36 cellular contexts compared by ENCODE assay signal in the genomic region with DNA sequence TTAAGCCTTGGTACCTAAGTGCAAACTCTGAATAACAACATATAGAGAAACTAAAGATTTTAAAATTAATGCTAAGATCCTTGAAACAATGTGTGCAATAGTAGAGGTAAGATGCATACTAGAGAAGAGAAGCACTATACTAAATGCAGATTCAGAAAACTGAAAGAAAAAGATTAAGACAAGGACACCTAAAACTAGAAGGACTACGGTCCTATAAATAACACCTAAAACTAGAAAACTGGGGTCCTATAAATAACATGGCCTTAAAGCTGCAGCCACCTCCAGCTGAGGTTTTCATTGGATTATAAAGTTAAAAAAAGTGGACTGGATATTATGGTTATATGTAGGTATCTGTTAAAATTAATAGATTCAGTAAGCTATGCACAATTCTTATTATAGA.
"Had no signal": no experiment of that assay in that cellular context is flagged by ENCODE, and none has a peak within 500 bp of the region (broad histone marks: within the 10 kb centered on the region; RNA-seq: fewer than 3 reads in every experiment).

No MANE protein-coding gene starts in this region.

- H3K4me3 ChIP-seq: ascending aorta, cardiac muscle cell had no signal

- H3K4me1 Mint-ChIP-seq: activated B cell treated with CpG ODN at 0.5 μM for 24 hours; activated CD4-positive, alpha-beta T cell treated with anti-CD3 and anti-CD28 coated beads, Interleukin-2, amount 10 ng/mL, durations not matched to agents 24 days and 14 days; activated naive CD4-positive, alpha-beta T cell treated with anti-CD3 and anti-CD28 coated beads, Interleukin-2, amount 10 ng/mL, durations not matched to agents 7 days and 5 days; activated naive CD4-positive, alpha-beta T cell treated with anti-CD3 and anti-CD28 coated beads, Interleukin-2, amount 50 U/mL, for 24 hours; activated naive CD8-positive, alpha-beta T cell treated with anti-CD3 and anti-CD28 coated beads, Interleukin-2, amount 10 ng/mL, durations not matched to agents 7 days and 5 days; activated naive CD8-positive, alpha-beta T cell treated with anti-CD3 and anti-CD28 coated beads, Interleukin-2, amount 50 U/mL, for 24 hours; activated T-helper 17 cell treated with anti-CD3 and anti-CD28 coated beads, Interleukin-2, amount 50 U/mL, for 72 hours; central memory CD8-positive, alpha-beta T cell had no signal

- H3K27me3 Mint-ChIP-seq: activated B cell treated with CpG ODN at 0.5 μM for 24 hours; activated CD4-positive, alpha-beta memory T cell treated with anti-CD3 and anti-CD28 coated beads for 36 hours; activated CD4-positive, alpha-beta T cell treated with anti-CD3 and anti-CD28 coated beads, Interleukin-2, amount 10 ng/mL, durations not matched to agents 24 days and 14 days; activated CD8-positive, alpha-beta T cell treated with anti-CD3 and anti-CD28 coated beads for 36 hours; activated naive CD4-positive, alpha-beta T cell treated with anti-CD3 and anti-CD28 coated beads, Interleukin-2, amount 10 ng/mL, durations not matched to agents 7 days and 5 days; activated naive CD4-positive, alpha-beta T cell treated with anti-CD3 and anti-CD28 coated beads, Interleukin-2, amount 50 U/mL, for 24 hours; activated naive CD8-positive, alpha-beta T cell; activated naive CD8-positive, alpha-beta T cell treated with anti-CD3 and anti-CD28 coated beads, Interleukin-2, amount 10 ng/mL, durations not matched to agents 7 days and 5 days; activated naive CD8-positive, alpha-beta T cell treated with anti-CD3 and anti-CD28 coated beads, Interleukin-2, amount 50 U/mL, for 24 hours; activated T-helper 17 cell treated with anti-CD3 and anti-CD28 coated beads, Interleukin-2, amount 50 U/mL, for 72 hours; central memory CD8-positive, alpha-beta T cell had no signal

- H3K4me3 Mint-ChIP-seq: activated B cell treated with CpG ODN at 0.5 μM for 24 hours; activated CD4-positive, alpha-beta memory T cell treated with anti-CD3 and anti-CD28 coated beads for 36 hours; activated CD4-positive, alpha-beta T cell treated with anti-CD3 and anti-CD28 coated beads, Interleukin-2, amount 10 ng/mL, durations not matched to agents 24 days and 14 days; activated CD8-positive, alpha-beta T cell treated with anti-CD3 and anti-CD28 coated beads for 36 hours; activated naive CD4-positive, alpha-beta T cell treated with anti-CD3 and anti-CD28 coated beads, Interleukin-2, amount 10 ng/mL, durations not matched to agents 7 days and 5 days; activated naive CD4-positive, alpha-beta T cell treated with anti-CD3 and anti-CD28 coated beads, Interleukin-2, amount 50 U/mL, for 24 hours; activated naive CD8-positive, alpha-beta T cell; activated naive CD8-positive, alpha-beta T cell treated with anti-CD3 and anti-CD28 coated beads, Interleukin-2, amount 10 ng/mL, durations not matched to agents 7 days and 5 days; activated naive CD8-positive, alpha-beta T cell treated with anti-CD3 and anti-CD28 coated beads, Interleukin-2, amount 50 U/mL, for 24 hours; activated T-cell treated with anti-CD3 and anti-CD28 coated beads, Interleukin-2, amount 50 U/mL, for 4 hours; activated T-cell treated with anti-CD3 and anti-CD28 coated beads, Interleukin-2, amount 50 U/mL, for 72 hours; activated T-helper 1 cell treated with anti-CD3 and anti-CD28 coated beads, Interleukin-12 subunit alpha, Interleukin-12 subunit beta, Interleukin-2, Interleukin-4 antibody, amounts not matched to agents 30 ng/mL and 10 ng/mL and 1 ng/mL, durations not matched to agents 14 hours and 24 hours and 36 hours; activated T-helper 17 cell treated with anti-CD3 and anti-CD28 coated beads, Interleukin-2, amount 50 U/mL, for 72 hours; brain; central memory CD8-positive, alpha-beta T cell; T-helper 1 cell treated with Interleukin-12 subunit alpha and Interleukin-12 subunit beta and Interleukin-4 antibody, amounts not matched to agents 30 μg/mL and 1 μg/mL, for 36 hours; T-helper 2 cell treated with Interferon-gamma antibody and Interleukin-4, amounts not matched to agents 5 μg/mL and 100 μg/mL, for 36 hours had no signal

- H3K27ac ChIP-seq: ascending aorta, cardiac muscle cell, VCaP had no signal

- ATAC-seq: activated CD8-positive, alpha-beta T cell treated with anti-CD3 and anti-CD28 coated beads for 36 hours; activated naive CD8-positive, alpha-beta T cell treated with anti-CD3 and anti-CD28 coated beads, Interleukin-2, amount 50 U/mL, for 24 hours; activated T-cell treated with anti-CD3 and anti-CD28 coated beads, Interleukin-2, amount 50 U/mL, for 4 hours; activated T-cell treated with anti-CD3 and anti-CD28 coated beads, Interleukin-2, amount 50 U/mL, for 72 hours; activated T-helper 17 cell treated with anti-CD3 and anti-CD28 coated beads, Interleukin-2, amount 50 U/mL, for 72 hours had no signal

- DNase-seq: activated B cell treated with CpG ODN at 0.5 μM for 24 hours; activated CD4-positive, alpha-beta memory T cell treated with anti-CD3 and anti-CD28 coated beads for 36 hours; activated CD4-positive, alpha-beta T cell treated with anti-CD3 and anti-CD28 coated beads for 4 hours; activated CD4-positive, alpha-beta T cell treated with anti-CD3 and anti-CD28 coated beads, Interleukin-2, amount 10 ng/mL, durations not matched to agents 24 days and 14 days; activated CD4-positive, alpha-beta T cell treated with anti-CD3 and anti-CD28 coated beads, Interleukin-2, amount 50 U/mL, for 1 hour; activated CD4-positive, alpha-beta T cell treated with anti-CD3 and anti-CD28 coated beads, Interleukin-2, amount 50 U/mL, for 4 hours; activated CD4-positive, CD25-positive, alpha-beta regulatory T cell treated with anti-CD3 and anti-CD28 coated beads, Interleukin-2, amount 50 U/mL, for 72 hours; activated CD8-positive, alpha-beta memory T cell treated with anti-CD3 and anti-CD28 coated beads, Interleukin-2, amount 50 U/mL, for 4 hours; activated CD8-positive, alpha-beta T cell treated with anti-CD3 and anti-CD28 coated beads for 36 hours; activated effector memory CD4-positive, alpha-beta T cell treated with Interleukin-2 at 50 U/mL for 16 hours; activated gamma-delta T cell; activated naive CD4-positive, alpha-beta T cell treated with anti-CD3 and anti-CD28 coated beads, Interleukin-2, amount 10 ng/mL, durations not matched to agents 7 days and 5 days; activated naive CD4-positive, alpha-beta T cell treated with Interleukin-2 at 50 U/mL for 16 hours; activated naive CD8-positive, alpha-beta T cell treated with anti-CD3 and anti-CD28 coated beads, Interleukin-2, amount 10 ng/mL, durations not matched to agents 7 days and 5 days; activated naive CD8-positive, alpha-beta T cell treated with anti-CD3 and anti-CD28 coated beads, Interleukin-2, amount 50 U/mL, for 24 hours; activated T-cell treated with anti-CD3 and anti-CD28 coated beads for 4 hours; activated T-cell treated with anti-CD3 and anti-CD28 coated beads, Interleukin-2, amount 50 U/mL, for 1 hour; activated T-cell treated with anti-CD3 and anti-CD28 coated beads, Interleukin-2, amount 50 U/mL, for 4 hours; activated T-cell treated with anti-CD3 and anti-CD28 coated beads, Interleukin-2, amount 50 U/mL, for 72 hours; amygdala; anterior cingulate cortex; caudate nucleus; cerebellar nuclear complex; T-helper 2 cell; T-helper 9 cell had no signal

- H3K36me3 Mint-ChIP-seq: activated CD4-positive, alpha-beta memory T cell treated with anti-CD3 and anti-CD28 coated beads for 36 hours; activated naive CD4-positive, alpha-beta T cell treated with anti-CD3 and anti-CD28 coated beads, Interleukin-2, amount 10 ng/mL, durations not matched to agents 7 days and 5 days; activated naive CD4-positive, alpha-beta T cell treated with anti-CD3 and anti-CD28 coated beads, Interleukin-2, amount 50 U/mL, for 24 hours; activated naive CD8-positive, alpha-beta T cell; activated naive CD8-positive, alpha-beta T cell treated with anti-CD3 and anti-CD28 coated beads, Interleukin-2, amount 10 ng/mL, durations not matched to agents 7 days and 5 days; brain had no signal

- H3K27me3 ChIP-seq: ascending aorta, cardiac muscle cell had no signal

- H3K36me3 ChIP-seq: ascending aorta, cardiac muscle cell had no signal

- H3K9me3 ChIP-seq: ascending aorta had no signal

- H3K9me3 Mint-ChIP-seq: activated B cell treated with CpG ODN at 0.5 μM for 24 hours; activated CD4-positive, alpha-beta memory T cell treated with anti-CD3 and anti-CD28 coated beads for 36 hours; activated CD4-positive, alpha-beta T cell treated with anti-CD3 and anti-CD28 coated beads, Interleukin-2, amount 10 ng/mL, durations not matched to agents 24 days and 14 days; activated CD8-positive, alpha-beta T cell treated with anti-CD3 and anti-CD28 coated beads for 36 hours; activated naive CD4-positive, alpha-beta T cell treated with anti-CD3 and anti-CD28 coated beads, Interleukin-2, amount 10 ng/mL, durations not matched to agents 7 days and 5 days; activated naive CD4-positive, alpha-beta T cell treated with anti-CD3 and anti-CD28 coated beads, Interleukin-2, amount 50 U/mL, for 24 hours; activated naive CD8-positive, alpha-beta T cell treated with anti-CD3 and anti-CD28 coated beads, Interleukin-2, amount 10 ng/mL, durations not matched to agents 7 days and 5 days; activated naive CD8-positive, alpha-beta T cell treated with anti-CD3 and anti-CD28 coated beads, Interleukin-2, amount 50 U/mL, for 24 hours; activated T-cell treated with anti-CD3 and anti-CD28 coated beads, Interleukin-2, amount 50 U/mL, for 4 hours; activated T-cell treated with anti-CD3 and anti-CD28 coated beads, Interleukin-2, amount 50 U/mL, for 72 hours; activated T-helper 1 cell treated with anti-CD3 and anti-CD28 coated beads, Interleukin-12 subunit alpha, Interleukin-12 subunit beta, Interleukin-2, Interleukin-4 antibody, amounts not matched to agents 30 ng/mL and 10 ng/mL and 1 ng/mL, durations not matched to agents 14 hours and 24 hours and 36 hours; activated T-helper 17 cell treated with anti-CD3 and anti-CD28 coated beads, Interleukin-2, amount 50 U/mL, for 72 hours; brain; central memory CD8-positive, alpha-beta T cell; T-helper 1 cell treated with Interleukin-12 subunit alpha and Interleukin-12 subunit beta and Interleukin-4 antibody, amounts not matched to agents 30 μg/mL and 1 μg/mL, for 36 hours; T-helper 2 cell treated with Interferon-gamma antibody and Interleukin-4, amounts not matched to agents 5 μg/mL and 100 μg/mL, for 36 hours had no signal

- H3K4me1 ChIP-seq: ascending aorta had no signal

- H3K27ac Mint-ChIP-seq: activated B cell treated with CpG ODN at 0.5 μM for 24 hours; activated CD4-positive, alpha-beta memory T cell treated with anti-CD3 and anti-CD28 coated beads for 36 hours; activated CD4-positive, alpha-beta T cell treated with anti-CD3 and anti-CD28 coated beads, Interleukin-2, amount 10 ng/mL, durations not matched to agents 24 days and 14 days; activated CD8-positive, alpha-beta T cell treated with anti-CD3 and anti-CD28 coated beads for 36 hours; activated naive CD4-positive, alpha-beta T cell treated with anti-CD3 and anti-CD28 coated beads, Interleukin-2, amount 10 ng/mL, durations not matched to agents 7 days and 5 days; activated naive CD4-positive, alpha-beta T cell treated with anti-CD3 and anti-CD28 coated beads, Interleukin-2, amount 50 U/mL, for 24 hours; activated naive CD8-positive, alpha-beta T cell; activated naive CD8-positive, alpha-beta T cell treated with anti-CD3 and anti-CD28 coated beads, Interleukin-2, amount 10 ng/mL, durations not matched to agents 7 days and 5 days; activated naive CD8-positive, alpha-beta T cell treated with anti-CD3 and anti-CD28 coated beads, Interleukin-2, amount 50 U/mL, for 24 hours; activated T-cell treated with anti-CD3 and anti-CD28 coated beads, Interleukin-2, amount 50 U/mL, for 72 hours; activated T-helper 1 cell treated with anti-CD3 and anti-CD28 coated beads, Interleukin-12 subunit alpha, Interleukin-12 subunit beta, Interleukin-2, Interleukin-4 antibody, amounts not matched to agents 30 ng/mL and 10 ng/mL and 1 ng/mL, durations not matched to agents 14 hours and 24 hours and 36 hours; activated T-helper 17 cell treated with anti-CD3 and anti-CD28 coated beads, Interleukin-2, amount 50 U/mL, for 72 hours; brain; T-helper 1 cell treated with Interleukin-12 subunit alpha and Interleukin-12 subunit beta and Interleukin-4 antibody, amounts not matched to agents 30 μg/mL and 1 μg/mL, for 36 hours; T-helper 2 cell treated with Interferon-gamma antibody and Interleukin-4, amounts not matched to agents 5 μg/mL and 100 μg/mL, for 36 hours had no signal
